Comparison of ENCODE assay signal across 33 cellular contexts in genomic region chr4:71771613-71772012, GRCh38. TPM values are rescaled to one million over a fixed set of nuclear protein-coding genes. Genes with fewer than 3 reads are reported as not detected.
"Had no signal": no experiment of that assay in that cellular context is flagged by ENCODE, and none has a peak within 500 bp of the region (broad histone marks: within the 10 kb centered on the region; RNA-seq: fewer than 3 reads in every experiment).

No MANE protein-coding gene starts in this region.

- H3K27me3 ChIP-seq: adrenal gland, body of pancreas, esophagus muscularis mucosa, foreskin keratinocyte, gastrocnemius medialis had no signal

- H3K9me3 Mint-ChIP-seq: activated B cell treated with CpG ODN at 0.5 μM for 24 hours; activated CD8-positive, alpha-beta T cell treated with anti-CD3 and anti-CD28 coated beads for 36 hours; activated naive CD4-positive, alpha-beta T cell treated with anti-CD3 and anti-CD28 coated beads for 36 hours; activated naive CD4-positive, alpha-beta T cell treated with anti-CD3 and anti-CD28 coated beads, Interleukin-2, amount 50 U/mL, for 24 hours; activated naive CD8-positive, alpha-beta T cell treated with anti-CD3 and anti-CD28 coated beads for 36 hours; activated naive CD8-positive, alpha-beta T cell treated with anti-CD3 and anti-CD28 coated beads, Interleukin-2, amount 50 U/mL, for 24 hours; activated T-cell treated with anti-CD3 and anti-CD28 coated beads, Interleukin-2, amount 50 U/mL, for 4 hours; activated T-helper 17 cell treated with anti-CD3 and anti-CD28 coated beads, Interleukin-2, amount 50 U/mL, for 72 hours; central memory CD8-positive, alpha-beta T cell; dendritic cell treated with granulocyte-macrophage colony-stimulating factor and Interleukin-4, amounts not matched to agents 40 ng/mL and 50 ng/mL, for 4 days; T-helper 2 cell treated with Interferon-gamma antibody and Interleukin-4, amounts not matched to agents 5 μg/mL and 100 μg/mL, for 36 hours had no signal

- H3K36me3 ChIP-seq: adrenal gland, esophagus muscularis mucosa, gastrocnemius medialis, WERI-Rb-1 had no signal

- H3K27ac ChIP-seq: adrenal gland, body of pancreas, coronary artery, dorsolateral prefrontal cortex, esophagus muscularis mucosa, foreskin keratinocyte, gastrocnemius medialis, WERI-Rb-1 had no signal

- H3K9me3 ChIP-seq: adrenal gland, body of pancreas, esophagus muscularis mucosa, gastrocnemius medialis had no signal

- H3K4me3 ChIP-seq: adrenal gland, body of pancreas, coronary artery, dorsolateral prefrontal cortex, esophagus muscularis mucosa, gastrocnemius medialis had no signal

- H3K4me1 ChIP-seq: adrenal gland, body of pancreas, esophagus muscularis mucosa, foreskin keratinocyte, gastrocnemius medialis had no signal

- H3K4me1 Mint-ChIP-seq: activated B cell treated with CpG ODN at 0.5 μM for 24 hours; activated naive CD4-positive, alpha-beta T cell treated with anti-CD3 and anti-CD28 coated beads, Interleukin-2, amount 50 U/mL, for 24 hours; activated naive CD8-positive, alpha-beta T cell treated with anti-CD3 and anti-CD28 coated beads for 36 hours; activated naive CD8-positive, alpha-beta T cell treated with anti-CD3 and anti-CD28 coated beads, Interleukin-2, amount 50 U/mL, for 24 hours; activated T-helper 17 cell treated with anti-CD3 and anti-CD28 coated beads, Interleukin-2, amount 50 U/mL, for 72 hours; central memory CD8-positive, alpha-beta T cell; T-helper 17 cell had no signal

- H3K36me3 Mint-ChIP-seq: activated naive CD4-positive, alpha-beta T cell treated with anti-CD3 and anti-CD28 coated beads, Interleukin-2, amount 50 U/mL, for 24 hours; activated naive CD8-positive, alpha-beta T cell treated with anti-CD3 and anti-CD28 coated beads for 36 hours had no signal

- DNase-seq: activated B cell treated with CpG ODN at 0.5 μM for 24 hours; activated CD4-positive, alpha-beta T cell treated with anti-CD3 and anti-CD28 coated beads for 48 hours; activated CD4-positive, alpha-beta T cell treated with anti-CD3 and anti-CD28 coated beads, Interleukin-2, amount 50 U/mL, for 1 hour; activated CD4-positive, alpha-beta T cell treated with anti-CD3 and anti-CD28 coated beads, Interleukin-2, amount 50 U/mL, for 48 hours; activated CD8-positive, alpha-beta memory T cell treated with anti-CD3 and anti-CD28 coated beads for 24 hours; activated CD8-positive, alpha-beta T cell treated with anti-CD3 and anti-CD28 coated beads for 36 hours; activated effector memory CD4-positive, alpha-beta T cell treated with Interleukin-2 at 50 U/mL for 16 hours; activated naive CD4-positive, alpha-beta T cell treated with anti-CD3 and anti-CD28 coated beads for 36 hours; activated naive CD8-positive, alpha-beta T cell treated with anti-CD3 and anti-CD28 coated beads for 36 hours; activated naive CD8-positive, alpha-beta T cell treated with anti-CD3 and anti-CD28 coated beads, Interleukin-2, amount 50 U/mL, for 24 hours; activated T-cell treated with anti-CD3 and anti-CD28 coated beads, Interleukin-2, amount 50 U/mL, for 4 hours; adrenal gland; amygdala; aorta; body of pancreas; dorsolateral prefrontal cortex; effector memory CD4-positive, alpha-beta T cell; erythroblast; foreskin keratinocyte; gastrocnemius medialis; T-helper 1 cell; T-helper 17 cell; T1000; WERI-Rb-1 had no signal

- H3K4me3 Mint-ChIP-seq: activated B cell treated with CpG ODN at 0.5 μM for 24 hours; activated CD8-positive, alpha-beta T cell treated with anti-CD3 and anti-CD28 coated beads for 36 hours; activated naive CD4-positive, alpha-beta T cell treated with anti-CD3 and anti-CD28 coated beads for 36 hours; activated naive CD4-positive, alpha-beta T cell treated with anti-CD3 and anti-CD28 coated beads, Interleukin-2, amount 50 U/mL, for 24 hours; activated naive CD8-positive, alpha-beta T cell treated with anti-CD3 and anti-CD28 coated beads for 36 hours; activated naive CD8-positive, alpha-beta T cell treated with anti-CD3 and anti-CD28 coated beads, Interleukin-2, amount 50 U/mL, for 24 hours; activated T-cell treated with anti-CD3 and anti-CD28 coated beads, Interleukin-2, amount 50 U/mL, for 4 hours; activated T-helper 17 cell treated with anti-CD3 and anti-CD28 coated beads, Interleukin-2, amount 50 U/mL, for 72 hours; central memory CD8-positive, alpha-beta T cell; dendritic cell treated with granulocyte-macrophage colony-stimulating factor and Interleukin-4, amounts not matched to agents 40 ng/mL and 50 ng/mL, for 4 days; T-helper 17 cell; T-helper 2 cell treated with Interferon-gamma antibody and Interleukin-4, amounts not matched to agents 5 μg/mL and 100 μg/mL, for 36 hours had no signal

- H3K27me3 Mint-ChIP-seq: activated B cell treated with CpG ODN at 0.5 μM for 24 hours; dendritic cell treated with granulocyte-macrophage colony-stimulating factor and Interleukin-4, amounts not matched to agents 40 ng/mL and 50 ng/mL, for 4 days had no signal

- ATAC-seq: activated CD4-positive, CD25-positive, alpha-beta regulatory T cell treated with anti-CD3 and anti-CD28 coated beads, Interleukin-2, amount 50 U/mL, for 24 hours; activated CD8-positive, alpha-beta T cell treated with anti-CD3 and anti-CD28 coated beads for 36 hours; activated naive CD8-positive, alpha-beta T cell treated with anti-CD3 and anti-CD28 coated beads, Interleukin-2, amount 50 U/mL, for 24 hours; activated T-cell treated with anti-CD3 and anti-CD28 coated beads, Interleukin-2, amount 50 U/mL, for 4 hours; activated T-helper 17 cell treated with anti-CD3 and anti-CD28 coated beads, Interleukin-2, amount 50 U/mL, for 72 hours; body of pancreas; foreskin keratinocyte; gastrocnemius medialis; T-helper 17 cell had no signal

- H3K27ac Mint-ChIP-seq: activated B cell treated with CpG ODN at 0.5 μM for 24 hours; activated CD8-positive, alpha-beta T cell treated with anti-CD3 and anti-CD28 coated beads for 36 hours; activated naive CD4-positive, alpha-beta T cell treated with anti-CD3 and anti-CD28 coated beads for 36 hours; activated naive CD4-positive, alpha-beta T cell treated with anti-CD3 and anti-CD28 coated beads, Interleukin-2, amount 50 U/mL, for 24 hours; activated naive CD8-positive, alpha-beta T cell treated with anti-CD3 and anti-CD28 coated beads for 36 hours; activated naive CD8-positive, alpha-beta T cell treated with anti-CD3 and anti-CD28 coated beads, Interleukin-2, amount 50 U/mL, for 24 hours; activated T-helper 17 cell treated with anti-CD3 and anti-CD28 coated beads, Interleukin-2, amount 50 U/mL, for 72 hours; dendritic cell treated with granulocyte-macrophage colony-stimulating factor and Interleukin-4, amounts not matched to agents 40 ng/mL and 50 ng/mL, for 4 days; T-helper 17 cell; T-helper 2 cell treated with Interferon-gamma antibody and Interleukin-4, amounts not matched to agents 5 μg/mL and 100 μg/mL, for 36 hours had no signal

RNA-seq across cellular contexts. Expression of gene GC, which starts 12.3 kb away (rescaled TPM):
- total RNA-seq: activated B cell treated with CpG ODN at 0.5 μM for 24 hours; activated CD8-positive, alpha-beta T cell treated with anti-CD3 and anti-CD28 coated beads for 36 hours; activated naive CD4-positive, alpha-beta T cell treated with anti-CD3 and anti-CD28 coated beads for 36 hours; activated naive CD8-positive, alpha-beta T cell treated with anti-CD3 and anti-CD28 coated beads for 36 hours; activated T-helper 17 cell treated with anti-CD3 and anti-CD28 coated beads, Interleukin-2, amount 50 U/mL, for 72 hours; aorta; cerebellum; dorsolateral prefrontal cortex; foreskin keratinocyte; T-helper 17 cell had no signal
- polyA plus RNA-seq: foreskin keratinocyte had no signal
